ENCODE assay signal across 9 cellular contexts in genomic region chr6:134636221-134636830, GRCh38.
DNase-seq lines count a peak whose midpoint lies in the region; ATAC-seq and TF ChIP-seq lines count a peak whose summit lies in the region.
"Had no signal": no experiment of that assay in that cellular context is flagged by ENCODE, and none has a peak within 500 bp of the region (broad histone marks: within the 10 kb centered on the region; RNA-seq: fewer than 3 reads in every experiment).

No MANE protein-coding gene starts in this region.

- no peaks in the 10 kb centered on the region for H3K36me3 Mint-ChIP-seq in activated CD8-positive, alpha-beta T cell treated with anti-CD3 and anti-CD28 coated beads for 36 hours (ENCODE audit: low read depth)
- peaks cover 3% of the 10 kb centered on the region for H3K36me3 Mint-ChIP-seq in activated CD8-positive, alpha-beta T cell treated with anti-CD3 and anti-CD28 coated beads, Interleukin-2, amount 10 ng/mL, durations not matched to agents 7 days and 5 days (ENCODE audit: low read depth)
- no peaks in the 10 kb centered on the region for H3K36me3 Mint-ChIP-seq in activated naive CD8-positive, alpha-beta T cell treated with anti-CD3 and anti-CD28 coated beads, Interleukin-2, amount 50 U/mL, for 24 hours (ENCODE audit: low read depth)

- CTCF ChIA-PET in activated CD8-positive, alpha-beta T cell treated with anti-CD3 and anti-CD28 coated beads for 36 hours (lab: Charles Lee) = interaction anchor here (1.3 kb wide), 1 partner anchor 105 kb away, joined by 4 read pairs; no protein-coding TSS in a partner anchor
- CTCF ChIA-PET in activated CD8-positive, alpha-beta T cell treated with anti-CD3 and anti-CD28 coated beads, Interleukin-2, amount 10 ng/mL, durations not matched to agents 7 days and 5 days (lab: Charles Lee) = interaction anchor here (0.6 to 1.8 kb wide), 2 partner anchors 396 to 462 kb away, joined by 3 to 4 read pairs; no protein-coding TSS in a partner anchor

- TF ChIP-seq POLR2A in erythroblast (IDR thresholded peaks at IDR 0.05; ENCODE audit: low read length) = no peak

- no peaks in the 10 kb centered on the region for H3K36me3 ChIP-seq in KMS-11 (ENCODE audit: insufficient read depth)

- no peaks in the 10 kb centered on the region for H3K27me3 Mint-ChIP-seq in activated CD8-positive, alpha-beta T cell treated with anti-CD3 and anti-CD28 coated beads for 36 hours
- H3K27me3 Mint-ChIP-seq in activated CD8-positive, alpha-beta T cell treated with anti-CD3 and anti-CD28 coated beads, Interleukin-2, amount 10 ng/mL, durations not matched to agents 7 days and 5 days (ENCODE audit: low read depth) = peaks cover 8% of the 10 kb centered on the region
- peaks cover 5% of the 10 kb centered on the region for H3K27me3 Mint-ChIP-seq in activated naive CD8-positive, alpha-beta T cell treated with anti-CD3 and anti-CD28 coated beads, Interleukin-2, amount 50 U/mL, for 24 hours

- POLR2A ChIA-PET in activated CD8-positive, alpha-beta T cell treated with anti-CD3 and anti-CD28 coated beads for 36 hours (lab: Charles Lee) = interaction anchor here (0.6 to 0.7 kb wide), 2 partner anchors 13 to 169 kb away, joined by 3 read pairs; no protein-coding TSS in a partner anchor
- POLR2A ChIA-PET in activated CD8-positive, alpha-beta T cell treated with anti-CD3 and anti-CD28 coated beads, Interleukin-2, amount 10 ng/mL, durations not matched to agents 7 days and 5 days (lab: Charles Lee) = interaction anchor here (1.0 kb wide), 1 partner anchor 462 kb away, joined by 3 read pairs; no protein-coding TSS in a partner anchor

- ATAC-seq in activated CD8-positive, alpha-beta T cell treated with anti-CD3 and anti-CD28 coated beads for 36 hours = no peak
- ATAC-seq in activated CD8-positive, alpha-beta T cell treated with anti-CD3 and anti-CD28 coated beads, Interleukin-2, amount 10 ng/mL, durations not matched to agents 7 days and 5 days = no peak
- ATAC-seq in activated naive CD8-positive, alpha-beta T cell treated with anti-CD3 and anti-CD28 coated beads, Interleukin-2, amount 50 U/mL, for 24 hours = no peak
- no peak for ATAC-seq in HG03108 (IDR thresholded peaks at IDR 0.05; ENCODE audit: unreplicated experiment)

- no peak overlapping the region for H3K4me3 Mint-ChIP-seq in activated CD8-positive, alpha-beta T cell treated with anti-CD3 and anti-CD28 coated beads for 36 hours
- no peak overlapping the region for H3K4me3 Mint-ChIP-seq in activated CD8-positive, alpha-beta T cell treated with anti-CD3 and anti-CD28 coated beads, Interleukin-2, amount 10 ng/mL, durations not matched to agents 7 days and 5 days
- no peak overlapping the region for H3K4me3 Mint-ChIP-seq in activated naive CD8-positive, alpha-beta T cell treated with anti-CD3 and anti-CD28 coated beads, Interleukin-2, amount 50 U/mL, for 24 hours

- no peaks in the 10 kb centered on the region for H4K20me1 ChIP-seq in KMS-11 (ENCODE audit: insufficient read depth)

- H3K4me1 ChIP-seq in KMS-11 (ENCODE audit: low read depth, poor library complexity, severe bottlenecking) = peaks cover 61% of the 10 kb centered on the region

- H3K27ac Mint-ChIP-seq in activated CD8-positive, alpha-beta T cell treated with anti-CD3 and anti-CD28 coated beads for 36 hours = no peak overlapping the region
- H3K27ac Mint-ChIP-seq in activated CD8-positive, alpha-beta T cell treated with anti-CD3 and anti-CD28 coated beads, Interleukin-2, amount 10 ng/mL, durations not matched to agents 7 days and 5 days = no peak overlapping the region
- no peak overlapping the region for H3K27ac Mint-ChIP-seq in activated naive CD8-positive, alpha-beta T cell treated with anti-CD3 and anti-CD28 coated beads, Interleukin-2, amount 50 U/mL, for 24 hours

- H3K79me2 ChIP-seq in KMS-11 (ENCODE audit: insufficient read depth, low read depth) = no peaks in the 10 kb centered on the region

- no peaks in the 10 kb centered on the region for H3K9me3 Mint-ChIP-seq in activated CD8-positive, alpha-beta T cell treated with anti-CD3 and anti-CD28 coated beads for 36 hours
- no peaks in the 10 kb centered on the region for H3K9me3 Mint-ChIP-seq in activated CD8-positive, alpha-beta T cell treated with anti-CD3 and anti-CD28 coated beads, Interleukin-2, amount 10 ng/mL, durations not matched to agents 7 days and 5 days (ENCODE audit: insufficient read depth)
- H3K9me3 Mint-ChIP-seq in activated naive CD8-positive, alpha-beta T cell treated with anti-CD3 and anti-CD28 coated beads, Interleukin-2, amount 50 U/mL, for 24 hours = no peaks in the 10 kb centered on the region

- TF ChIP-seq CTCF in activated CD8-positive, alpha-beta T cell treated with anti-CD3 and anti-CD28 coated beads for 36 hours (IDR thresholded peaks at IDR 0.05) = no peak
- no peak for TF ChIP-seq CTCF in KMS-11 (conservative IDR thresholded peaks at IDR 0.05; ENCODE audit: low read depth, low read length)

- H3K4me2 ChIP-seq in KMS-11 = peak overlapping the region; percentile 73

- DNase-seq in activated CD8-positive, alpha-beta T cell treated with anti-CD3 and anti-CD28 coated beads for 36 hours = peak; percentile 49
- DNase-seq in activated CD8-positive, alpha-beta T cell treated with anti-CD3 and anti-CD28 coated beads, Interleukin-2, amount 10 ng/mL, durations not matched to agents 7 days and 5 days = no peak
- DNase-seq in activated naive CD8-positive, alpha-beta T cell treated with anti-CD3 and anti-CD28 coated beads, Interleukin-2, amount 50 U/mL, for 24 hours = peak; percentile 16
- peak; percentile 27 for DNase-seq in stimulated activated naive CD4-positive, alpha-beta T cell treated with Interleukin-2 at 50 U/mL for 16 hours (lab: John Stamatoyannopoulos, UW)
- DNase-seq in erythroblast (lab: John Stamatoyannopoulos, UW) = no peak
- DNase-seq in H4 (ENCODE audit: low spot score) = no peak
- DNase-seq: NCI-H510A had no signal

- H3K27me3 ChIP-seq in KMS-11 (ENCODE audit: insufficient read depth, low read depth) = no peaks in the 10 kb centered on the region

- H3K4me3 ChIP-seq in KMS-11 (IDR thresholded peaks at IDR 0.05; ENCODE audit: insufficient read depth, low read depth, low read length) = no peak overlapping the region

- peak overlapping the region; percentile 15; the same call in 1 of the 2 replicates for H2AFZ ChIP-seq in KMS-11 (ENCODE audit: low read depth)

- peak overlapping the region; percentile 74 for H3K27ac ChIP-seq in KMS-11

- intact Hi-C loops in activated CD8-positive, alpha-beta T cell treated with anti-CD3 and anti-CD28 coated beads for 36 hours (cut with micrococcal nuclease) = no loop called here

- peak overlapping the region; percentile 31; the same call in 1 of the 2 replicates for H3K9ac ChIP-seq in KMS-11

- peaks cover 24% of the 10 kb centered on the region for H3K4me1 Mint-ChIP-seq in activated CD8-positive, alpha-beta T cell treated with anti-CD3 and anti-CD28 coated beads for 36 hours (ENCODE audit: low read depth)
- H3K4me1 Mint-ChIP-seq in activated CD8-positive, alpha-beta T cell treated with anti-CD3 and anti-CD28 coated beads, Interleukin-2, amount 10 ng/mL, durations not matched to agents 7 days and 5 days (ENCODE audit: low read depth) = peaks cover 26% of the 10 kb centered on the region
- peaks cover 35% of the 10 kb centered on the region for H3K4me1 Mint-ChIP-seq in activated naive CD8-positive, alpha-beta T cell treated with anti-CD3 and anti-CD28 coated beads, Interleukin-2, amount 50 U/mL, for 24 hours

Comparison
In these comparisons a context has a peak if more than half of its experiments do, and no peak if none do; other contexts are left out.
1. DNase-seq: peak in activated CD8-positive, alpha-beta T cell treated with anti-CD3 and anti-CD28 coated beads for 36 hours (single experiment), activated naive CD8-positive, alpha-beta T cell treated with anti-CD3 and anti-CD28 coated beads, Interleukin-2, amount 50 U/mL, for 24 hours (single experiment) and stimulated activated naive CD4-positive, alpha-beta T cell treated with Interleukin-2 at 50 U/mL for 16 hours (single experiment); none in activated CD8-positive, alpha-beta T cell treated with anti-CD3 and anti-CD28 coated beads, Interleukin-2, amount 10 ng/mL, durations not matched to agents 7 days and 5 days (single experiment), erythroblast (0 of 2) and H4 (single experiment).